In genomic region chrX:4936315-4936714, GRCh38 we compare ENCODE assay signal across 1 cellular context.
TF ChIP-seq lines count a peak whose summit lies in the region.

No MANE protein-coding gene starts in this region.

TF ChIP-seq in HepG2, 621 proteins besides CTCF, POLR2A, EP300 and RAD21 (continued from another document):
- TF ChIP-seq THRA (CRISPR knock-in tag; IDR thresholded peaks at IDR 0.05; ENCODE audit: borderline replicate concordance) (no peak), ZNF597 (CRISPR knock-in tag; IDR thresholded peaks at IDR 0.05) (no peak), KLF13 (CRISPR knock-in tag; IDR thresholded peaks at IDR 0.05) (no peak), ISX (CRISPR knock-in tag; conservative IDR thresholded peaks at IDR 0.05) (no peak), ZNF737 (CRISPR knock-in tag; IDR thresholded peaks at IDR 0.05; ENCODE audit: borderline replicate concordance) (no peak), ZNF674 (CRISPR knock-in tag; IDR thresholded peaks at IDR 0.05; ENCODE audit: low read depth) (no peak)
- TF ChIP-seq, protein P1, sequence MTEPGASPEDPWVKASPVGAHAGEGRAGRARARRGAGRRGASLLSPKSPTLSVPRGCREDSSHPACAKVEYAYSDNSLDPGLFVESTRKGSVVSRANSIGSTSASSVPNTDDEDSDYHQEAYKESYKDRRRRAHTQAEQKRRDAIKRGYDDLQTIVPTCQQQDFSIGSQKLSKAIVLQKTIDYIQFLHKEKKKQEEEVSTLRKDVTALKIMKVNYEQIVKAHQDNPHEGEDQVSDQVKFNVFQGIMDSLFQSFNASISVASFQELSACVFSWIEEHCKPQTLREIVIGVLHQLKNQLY (CRISPR knock-in tag; IDR thresholded peaks at IDR 0.05), result no peak
TF ChIP-seq in HepG2: peak in this region for 0.
